In genomic region chr11:2400069-2400760, GRCh38 we compare ENCODE assay signal across 8 cellular contexts.
A peak's percentile ranks its signal among the peaks of the same experiment; 100 is the strongest.
DNase-seq lines count a peak whose midpoint lies in the region; ATAC-seq, FAIRE-seq and TF ChIP-seq lines count a peak whose summit lies in the region.

TSSC4 (plus strand) TSS chr11:2400750; CDS start chr11:2402634, 1,884 bp downstream.

- peak; percentile 88 for ATAC-seq in HG03280 (IDR thresholded peaks at IDR 0.05; ENCODE audit: unreplicated experiment)

- peak; percentile 99 for TF ChIP-seq CTCF in AG09309 (IDR thresholded peaks at IDR 0.05; ENCODE audit: control insufficient read depth, insufficient read depth, low read depth, low read length, missing control alignments)

- peak; percentile 90 for TF ChIP-seq POLR2A in GM18951 (IDR thresholded peaks at IDR 0.05; ENCODE audit: extremely low read depth, insufficient read depth, insufficient read length)

- DNase-seq in AG09309 (ENCODE audit: low read depth) (peak; percentile 99), NCI-H345 treated with DMSO at 0.1 percent for 48 hours (lab: John Stamatoyannopoulos, UW; ENCODE audit: unreplicated experiment) (peak; percentile 99), cerebellar cortex (ENCODE audit: low spot score) (peak; percentile 100)
- peak; percentile 99 for DNase-seq in activated CD4-positive, CD25-positive, alpha-beta regulatory T cell treated with anti-CD3 and anti-CD28 coated beads, Interleukin-2, amount 50 U/mL, for 16 hours (ENCODE audit: low read depth, low spot score)
- DNase-seq in stimulated activated CD4-positive, alpha-beta T cell treated with anti-CD3 and anti-CD28 coated beads, Interleukin-12 subunit alpha, Interleukin-12 subunit beta, amount 100 ng/mL, for 48 hours (ENCODE audit: low read depth in 2 of 3, low spot score in 1 of 3): peak; percentile 99

- peak; percentile 98 for FAIRE-seq in islet of Langerhans (lab: Jason Lieb, UNC)

- peak within 1 kb of the TSS; percentile 91 for H3K4me3 ChIP-seq in AG09309 (ENCODE audit: control insufficient read depth, low read depth, low read length)

- in situ Hi-C loops in GM18951 (cut with MboI; ENCODE audit: low sequenced_read_pairs, unreplicated experiment): no loop called here

Comparison
In these comparisons a context has a peak if more than half of its experiments do, and no peak if none do; other contexts are left out.
1. Peak in every context shown above with its lines: DNase-seq, ATAC-seq and H3K4me3 ChIP-seq.